Comparison of ENCODE assay signal across 17 cellular contexts in genomic region chr12:65787056-65787855, GRCh38. TPM values are rescaled to one million over a fixed set of nuclear protein-coding genes. Genes with fewer than 3 reads are reported as not detected.
DNase-seq lines count a peak whose midpoint lies in the region; ATAC-seq, FAIRE-seq and TF ChIP-seq lines count a peak whose summit lies in the region.
"Had no signal": no experiment of that assay in that cellular context is flagged by ENCODE, and none has a peak within 500 bp of the region (broad histone marks: within the 10 kb centered on the region; RNA-seq: fewer than 3 reads in every experiment).

No MANE protein-coding gene starts in this region.

- no peak overlapping the region; the same call in 1 of the 2 replicates for H2BK12ac ChIP-seq in H1 (ENCODE audit: low read depth, low read length)

- no peak overlapping the region for H3K9ac ChIP-seq in H1 (replicated peaks in 1 of 4; ENCODE audit: extremely low read depth in 1 of 4, low read depth in 3 of 4, low read length in 3 of 4)
- no peak overlapping the region for H3K9ac ChIP-seq in neural progenitor cell

- H3K4me1 Mint-ChIP-seq in neural progenitor cell, result peaks cover 20% of the 10 kb centered on the region
- H3K4me1 Mint-ChIP-seq in effector memory CD8-positive, alpha-beta T cell (ENCODE audit: low read depth in 2 of 2), result no peaks in the 10 kb centered on the region

- H3K36me3 Mint-ChIP-seq in neural progenitor cell, result no peaks in the 10 kb centered on the region
- no peaks in the 10 kb centered on the region for H3K36me3 Mint-ChIP-seq in effector memory CD8-positive, alpha-beta T cell (ENCODE audit: insufficient read depth)

- H3K4me2 ChIP-seq in H1 (ENCODE audit: insufficient read depth in 1 of 2, low read depth in 2 of 2, low read length in 2 of 2), result no peak overlapping the region; a peak in 2 of 4 replicates
- H3K4me2 ChIP-seq in neural progenitor cell, result no peak overlapping the region

- TF ChIP-seq RAD21 in H1 (IDR thresholded peaks at IDR 0.05 in 1 of 2, conservative IDR thresholded peaks at IDR 0.05 in 1 of 2; ENCODE audit: low read depth in 2 of 2, low read length in 2 of 2), result no peak

- TF ChIP-seq CTCF in heart right ventricle (IDR thresholded peaks at IDR 0.05) (no peak), H1 (IDR thresholded peaks at IDR 0.05; ENCODE audit: control extremely low read depth in 1 of 3, insufficient read depth in 1 of 3, low read depth in 1 of 3, low read length in 3 of 3) (no peak), neural progenitor cell (IDR thresholded peaks at IDR 0.05) (no peak)

- POLR2A ChIA-PET in H1 (lab: Charles Lee; ENCODE audit: partially characterized antibody), result interaction anchor here (0.7 kb wide), 1 partner anchor 39 kb away, joined by 3 read pairs; no protein-coding TSS in a partner anchor

- H3K56ac ChIP-seq in H1 (replicated peaks; ENCODE audit: insufficient read length, low read depth, low read length), result peak overlapping the region; percentile 27

- H4K20me1 ChIP-seq in H1 (replicated peaks in 1 of 2; ENCODE audit: control insufficient read depth in 1 of 2, insufficient read depth in 2 of 2, low read length in 2 of 2), result no peaks in the 10 kb centered on the region
- H4K20me1 ChIP-seq in neural progenitor cell (ENCODE audit: low read depth), result no peaks in the 10 kb centered on the region

- H2BK5ac ChIP-seq in H1 (ENCODE audit: low read depth, low read length), result no peak overlapping the region

- H3K27ac ChIP-seq in heart right ventricle, result no peak overlapping the region
- H3K27ac ChIP-seq in H1 (ENCODE audit: low read depth, low read length), result no peak overlapping the region
- H3K27ac ChIP-seq in neural progenitor cell, result no peak overlapping the region
- H3K27ac ChIP-seq: Peyer's patch had no signal

- H3K9me3 ChIP-seq in heart right ventricle (no peaks in the 10 kb centered on the region), H1 (ENCODE audit: insufficient read depth in 2 of 2, low read depth in 1 of 2, low read length in 1 of 2) (0 out of 4 replicates have a peak, but pooled peaks cover 0 to 3% of the 10 kb centered on the region in 2 experiments), neural progenitor cell (ENCODE audit: low read depth) (no peaks in the 10 kb centered on the region)
- H3K9me3 ChIP-seq: Caco-2, HAP-1, Peyer's patch had no signal

- CTCF ChIA-PET in H1 (lab: Charles Lee; ENCODE audit: partially characterized antibody), result interaction anchor here (1.7 kb wide), 1 partner anchor 41 kb away, joined by 4 read pairs; no protein-coding TSS in a partner anchor

- DNase-seq in heart right ventricle (peak; percentile 16 to 21), Right ventricle myocardium superior (no peak), H1 (ENCODE audit: low read depth in 1 of 2, low spot score in 2 of 2) (no peak), neural progenitor cell (ENCODE audit: low spot score) (no peak), SW 1271 (lab: John Stamatoyannopoulos, UW) (no peak)
- DNase-seq in effector memory CD8-positive, alpha-beta T cell, result no peak
- DNase-seq: Caco-2; CD4-positive, alpha-beta T cell; NCI-H1105; NCI-H1694; NCI-H2081 treated with DMSO at 0.1 percent for 48 hours; Peyer's patch; SHP77 treated with DMSO at 0.1 percent for 48 hours had no signal

- 70 to 76% methylated on average over 2 of the region's 2 CpGs for WGBS in heart right ventricle, 2 donors
- WGBS in H1 (ENCODE audit: extremely low coverage in 1 of 2, insufficient coverage in 1 of 2, insufficient read length in 1 of 2, insufficient replicate concordance in 2 of 2, low coverage in 1 of 2, low lambda C conversion rate in 2 of 2, missing lambda C conversion rate in 1 of 2), 2 experiments, result 100% methylated on average over 2 of the region's 2 CpGs; no CpG with 5 or more reads in 1 of the 2 experiments

- no peak overlapping the region for H4K91ac ChIP-seq in H1 (replicated peaks; ENCODE audit: insufficient read length, low read length)

- H3K23ac ChIP-seq in H1 (ENCODE audit: insufficient read length), result no peak overlapping the region

- H2BK20ac ChIP-seq in H1 (ENCODE audit: low read length), result no peak overlapping the region

- H3K4me3 Mint-ChIP-seq in neural progenitor cell, result no peak overlapping the region
- H3K4me3 Mint-ChIP-seq in effector memory CD8-positive, alpha-beta T cell, result no peak overlapping the region
- H3K4me3 Mint-ChIP-seq: CD4-positive, alpha-beta T cell had no signal

- H3K18ac ChIP-seq in H1 (ENCODE audit: extremely low read depth, low read length), result no peak overlapping the region

- H4K8ac ChIP-seq in H1 (ENCODE audit: extremely low read depth, insufficient read depth, low read length), result no peak overlapping the region

- H3K27me3 ChIP-seq in heart right ventricle (peaks cover 0 to 8% (median 0%) of the 10 kb centered on the region in 7 donors), H1 (replicated peaks in 1 of 4; ENCODE audit: control insufficient read depth in 3 of 4, extremely low read depth in 1 of 4, insufficient read depth in 3 of 4, low read length in 3 of 4) (no peaks in the 10 kb centered on the region), neural progenitor cell (no peaks in the 10 kb centered on the region)
- H3K27me3 ChIP-seq: Peyer's patch had no signal

- H3K4me1 ChIP-seq in heart right ventricle (no peaks in the 10 kb centered on the region), H1 (replicated peaks in 1 of 4; ENCODE audit: control insufficient read depth in 3 of 4, insufficient read depth in 4 of 4, low read length in 3 of 4) (no peaks in the 10 kb centered on the region), neural progenitor cell (no peaks in the 10 kb centered on the region)
- H3K4me1 ChIP-seq: Caco-2, HAP-1, Peyer's patch had no signal

- no peak overlapping the region for H2BK15ac ChIP-seq in H1 (ENCODE audit: low read length)

- H3K23me2 ChIP-seq in H1 (ENCODE audit: low read depth, low read length), result no peaks in the 10 kb centered on the region

- no peak for FAIRE-seq in H1 (lab: Jason Lieb, UNC)
- FAIRE-seq: A204.1 had no signal

- H3K9me3 Mint-ChIP-seq in neural progenitor cell, result no peaks in the 10 kb centered on the region
- no peaks in the 10 kb centered on the region for H3K9me3 Mint-ChIP-seq in effector memory CD8-positive, alpha-beta T cell
- H3K9me3 Mint-ChIP-seq: CD4-positive, alpha-beta T cell had no signal

- H3K27me3 Mint-ChIP-seq in neural progenitor cell (ENCODE audit: insufficient read depth, low read depth), result peaks cover 7% of the 10 kb centered on the region
- H3K27me3 Mint-ChIP-seq in effector memory CD8-positive, alpha-beta T cell, result peaks cover 9 to 26% of the 10 kb centered on the region in 2 donors

- TF ChIP-seq EP300 in H1 (IDR thresholded peaks at IDR 0.05; ENCODE audit: borderline replicate concordance in 1 of 2, low read depth in 2 of 2, low read length in 2 of 2), result no peak

- H3K14ac ChIP-seq in H1 (ENCODE audit: insufficient read length), result no peak overlapping the region

- no peaks in the 10 kb centered on the region for H3F3A ChIP-seq in neural progenitor cell (ENCODE audit: low read depth)

- H3K36me3 ChIP-seq in heart right ventricle, result no peaks in the 10 kb centered on the region
- H3K36me3 ChIP-seq in H1 (ENCODE audit: control insufficient read depth in 2 of 4, insufficient read depth in 4 of 4, low read length in 3 of 4), result no peaks in the 10 kb centered on the region; a peak in 1 of 8 replicates
- no peaks in the 10 kb centered on the region for H3K36me3 ChIP-seq in neural progenitor cell
- H3K36me3 ChIP-seq: HAP-1, Peyer's patch had no signal

- no peak for TF ChIP-seq POLR2A in H1 (IDR thresholded peaks at IDR 0.05; ENCODE audit: control extremely low read depth in 1 of 2, low read depth in 2 of 2, low read length in 2 of 2)

- H4K5ac ChIP-seq in H1 (ENCODE audit: insufficient read length, low read depth, low read length), result no peak overlapping the region

- H3K79me1 ChIP-seq in H1 (ENCODE audit: low read depth, low read length), result no peaks in the 10 kb centered on the region

- no peak overlapping the region for H3K4ac ChIP-seq in H1 (replicated peaks; ENCODE audit: insufficient read length, low read depth, low read length)

- no peak overlapping the region for H2BK120ac ChIP-seq in H1 (replicated peaks; ENCODE audit: low read depth, low read length)

- H3K27ac Mint-ChIP-seq in neural progenitor cell, result peak overlapping the region; percentile 67
- H3K27ac Mint-ChIP-seq in effector memory CD8-positive, alpha-beta T cell, result no peak overlapping the region
- H3K27ac Mint-ChIP-seq: CD4-positive, alpha-beta T cell had no signal

- H3K4me3 ChIP-seq in heart right ventricle (no peak overlapping the region), H1 (ENCODE audit: extremely low read depth in 1 of 4, insufficient read depth in 2 of 4, low read depth in 3 of 4, low read length in 4 of 4) (no peak overlapping the region), neural progenitor cell (no peak overlapping the region)
- H3K4me3 ChIP-seq: HAP-1, Peyer's patch had no signal

- no peaks in the 10 kb centered on the region for H3K79me2 ChIP-seq in H1 (ENCODE audit: control insufficient read depth in 1 of 2, insufficient read depth in 2 of 2, low read length in 2 of 2)
- H3K79me2 ChIP-seq in neural progenitor cell (ENCODE audit: low read depth), result no peaks in the 10 kb centered on the region

- intact Hi-C loops in heart right ventricle (cut with DNase I), result no loop called here
- intact Hi-C loops in Right ventricle myocardium superior (cut with DNase I), result no loop called here

- H2AFZ ChIP-seq in H1 (ENCODE audit: low read length), result no peak overlapping the region
- no peak overlapping the region for H2AFZ ChIP-seq in neural progenitor cell (replicated peaks)

- peak in 5 of 8 donors; percentile 44 to 79 (median 52) for ATAC-seq in heart right ventricle
- ATAC-seq in Right ventricle myocardium superior (ENCODE audit: poor library complexity), result no peak
- ATAC-seq in GM21360 (IDR thresholded peaks at IDR 0.05; ENCODE audit: unreplicated experiment), result no peak
- no peak for ATAC-seq in effector memory CD8-positive, alpha-beta T cell (replicated peaks)

- H2AK5ac ChIP-seq in H1 (ENCODE audit: low read depth, low read length), result no peak overlapping the region

TF ChIP-seq in H1, 55 proteins besides CTCF, POLR2A, EP300 and RAD21:
- no peak for TF ChIP-seq SP2 (IDR thresholded peaks at IDR 0.05; ENCODE audit: low read length)
- peak; percentile 80 for TF ChIP-seq CEBPB (IDR thresholded peaks at IDR 0.05; ENCODE audit: low read depth, low read length)

RNA-seq across cellular contexts. Expression of gene HMGA2, which starts 37.0 kb away (rescaled TPM):
- total RNA-seq in heart right ventricle, result under 1 TPM in 1 of 10 donors, not detected in 9; 0.47 TPM
- polyA plus RNA-seq in heart right ventricle, result under 1 TPM; 0.07 to 0.12 TPM
- not detected for total RNA-seq in Right ventricle myocardium superior
- 103 and 104 TPM in 2 replicates for total RNA-seq in H1 (2021; fragmentation: NEBNext Ultra II Directional; extraction: Animal tissue kit (Norgen Biotek cat#: 25700))
- polyA plus RNA-seq in H1 (2011; rRNA removed), result 46.0 and 50.7 TPM in 2 replicates
- polyA plus RNA-seq in H1 (2011; cell fraction: cytosol; rRNA removed), result 45.4 TPM
- 77.0 TPM for polyA plus RNA-seq in H1 (2011; cell fraction: nucleus; rRNA removed)
- 35.0 to 68.1 TPM (median 44.6 TPM) in 4 replicates for polyA plus RNA-seq in H1 (2012, experiment 1 of 2)
- polyA plus RNA-seq in H1 (2012, experiment 2 of 2), result 13.2 TPM
- 89.7 TPM for polyA plus RNA-seq in H1 (2013, experiment 1 of 2)
- polyA plus RNA-seq in H1 (2013, experiment 2 of 2), result 80.7 TPM
- polyA minus RNA-seq in H1 (2011; rRNA and poly(A)+ RNA removed), result 38.8 and 46.1 TPM in 2 replicates
- 64.0 TPM for polyA minus RNA-seq in H1 (2011; cell fraction: cytosol; rRNA and poly(A)+ RNA removed)
- 103 TPM for polyA minus RNA-seq in H1 (2011; cell fraction: nucleus; rRNA and poly(A)+ RNA removed)
- total RNA-seq in neural progenitor cell (ENCODE audit: low replicate concordance), result 136 and 200 TPM in 2 replicates
- total RNA-seq: CD4-positive, alpha-beta T cell; NCI-H460 had no signal

Comparison
In these comparisons a context has a peak if more than half of its experiments do, and no peak if none do; other contexts are left out.
1. ATAC-seq: peak in heart right ventricle (5 of 8); none in Right ventricle myocardium superior (single experiment), GM21360 (single experiment) and effector memory CD8-positive, alpha-beta T cell (single experiment).
2. DNase-seq: peak in heart right ventricle (2 of 2); none in Right ventricle myocardium superior (single experiment), H1 (0 of 2), neural progenitor cell (single experiment), effector memory CD8-positive, alpha-beta T cell (0 of 3) and SW 1271 (0 of 2).
3. RNA of gene HMGA2, which starts 37.0 kb away (total RNA-seq): 136 to 200 TPM in neural progenitor cell and 103 to 104 TPM in H1; 0.47 TPM in heart right ventricle and not detected in Right ventricle myocardium superior (single experiment); every median in the first group is over 10 times any median in the second.